ENCODE assay signal across 8 cellular contexts in genomic region chr4:107930821-107931774, GRCh38. TPM values are rescaled to one million over a fixed set of nuclear protein-coding genes. Genes with fewer than 3 reads are reported as not detected.
A peak's percentile ranks its signal among the peaks of the same experiment; 100 is the strongest.
DNase-seq lines count a peak whose midpoint lies in the region; ATAC-seq and TF ChIP-seq lines count a peak whose summit lies in the region.

CYP2U1 (plus strand) TSS chr4:107931549; CDS start chr4:107931644, 95 bp downstream.

- H2AK5ac ChIP-seq in mesendoderm (ENCODE audit: low read length) = no peak within 1 kb of the TSS

- H2BK120ac ChIP-seq in mesendoderm (ENCODE audit: low read depth, low read length) = no peak within 1 kb of the TSS

- DNase-seq in BJ (ENCODE audit: low read depth) (peak; percentile 16), NCI-H82 treated with DMSO at 0.1 percent for 48 hours (lab: John Stamatoyannopoulos, UW; ENCODE audit: unreplicated experiment) (peak; percentile 39), mesendoderm (peak; percentile 92)
- DNase-seq in activated CD8-positive, alpha-beta memory T cell treated with anti-CD3 and anti-CD28 coated beads for 24 hours = peak; percentile 89
- DNase-seq in effector CD8-positive, alpha-beta T cell (lab: John Stamatoyannopoulos, UW) = peak; percentile 76
- peak; percentile 75 for DNase-seq in stimulated activated CD8-positive, alpha-beta memory T cell treated with anti-CD3 and anti-CD28 coated beads, Interleukin-12 subunit alpha, Interleukin-12 subunit beta, amount 100 ng/mL, for 4 hours (ENCODE audit: low read depth)

- ATAC-seq in GM19043 (IDR thresholded peaks at IDR 0.05; ENCODE audit: low read depth, unreplicated experiment) (peak; percentile 93), HG03342 (IDR thresholded peaks at IDR 0.05; ENCODE audit: unreplicated experiment) (peak; percentile 95)

- 0 out of 2 replicates have a peak, but pooled peaks have one; percentile 2 for TF ChIP-seq CTCF in BJ (IDR thresholded peaks at IDR 0.05; ENCODE audit: insufficient read depth, low read depth, low read length)

- no peaks in the 10 kb centered on the region for H3K4me1 ChIP-seq in mesendoderm (ENCODE audit: control insufficient read depth, low read depth, low read length)

- H3K9ac ChIP-seq in mesendoderm (ENCODE audit: low read length) = peak within 1 kb of the TSS; percentile 69

- WGBS in mesendoderm (ENCODE audit: extremely low coverage, insufficient coverage, low lambda C conversion rate) = no CpG with 5 or more reads among the region's 78 CpGs

- no peak within 1 kb of the TSS for H4K5ac ChIP-seq in mesendoderm (ENCODE audit: low read length)

- H3K18ac ChIP-seq in mesendoderm (ENCODE audit: low read length) = no peak within 1 kb of the TSS

- H3K27me3 ChIP-seq in BJ (ENCODE audit: control insufficient read depth, insufficient read depth, low read length) (no peaks in the 10 kb centered on the region), mesendoderm (ENCODE audit: insufficient read depth, low read length, poor library complexity) (peaks cover 1% of the 10 kb centered on the region)

- H3K4me3 ChIP-seq in BJ (ENCODE audit: low read depth, low read length) = peak within 1 kb of the TSS; percentile 73
- peak within 1 kb of the TSS; percentile 29 for H3K4me3 ChIP-seq in mesendoderm (ENCODE audit: low read length)

- peak within 1 kb of the TSS; percentile 69 for H3K4me2 ChIP-seq in mesendoderm (ENCODE audit: low read length)

- POLR2A ChIA-PET in BJ (lab: Charles Lee) = interaction anchor here (0.6 kb wide), 1 partner anchor 50 kb away, joined by 3 read pairs; no protein-coding TSS in a partner anchor

- H3K56ac ChIP-seq in mesendoderm (ENCODE audit: low read length) = peak within 1 kb of the TSS; percentile 69

- no peak within 1 kb of the TSS for H2BK5ac ChIP-seq in mesendoderm (ENCODE audit: low read length)

- no peak within 1 kb of the TSS for H3K4ac ChIP-seq in mesendoderm (ENCODE audit: low read depth, low read length)

- CTCF ChIA-PET in BJ (lab: Yijun Ruan, JAX) = interaction anchor here (0.5 to 1.5 kb wide), 5 partner anchors 9 to 168 kb away, joined by 3 to 5 read pairs (median 3); no protein-coding TSS in a partner anchor

- H3K27ac ChIP-seq in mesendoderm (ENCODE audit: low read depth, low read length) = no peak within 1 kb of the TSS

- peak within 1 kb of the TSS; percentile 29 for H3K23ac ChIP-seq in mesendoderm (ENCODE audit: low read length)

- H3K79me2 ChIP-seq in mesendoderm (ENCODE audit: control insufficient read depth, insufficient read depth, low read length) = no peaks in the 10 kb centered on the region

- H3K36me3 ChIP-seq in BJ (ENCODE audit: control insufficient read depth, insufficient read depth, low read length) (no peaks in the 10 kb centered on the region), mesendoderm (ENCODE audit: control insufficient read depth, insufficient read depth, low read length) (no peaks in the 10 kb centered on the region)

- H2BK15ac ChIP-seq in mesendoderm (replicated peaks; ENCODE audit: low read depth) = no peak within 1 kb of the TSS

- no peak within 1 kb of the TSS for H4K8ac ChIP-seq in mesendoderm (ENCODE audit: low read depth, low read length)

- no peaks in the 10 kb centered on the region for H3K79me1 ChIP-seq in mesendoderm (ENCODE audit: low read length)

RNA-seq across cellular contexts. Expression of gene CYP2U1, which starts in this region (rescaled TPM):
- 7.6 and 12.8 TPM in 2 replicates for polyA plus RNA-seq in BJ (2011; rRNA removed)
- polyA minus RNA-seq in BJ (2011; rRNA and poly(A)+ RNA removed) = 7.5 TPM in 2 replicates
- polyA plus RNA-seq in mesendoderm (2013, experiment 1 of 2) = 1.4 TPM
- polyA plus RNA-seq in mesendoderm (2013, experiment 2 of 2) = 1.3 TPM

Comparison
In these comparisons a context has a peak if more than half of its experiments do, and no peak if none do; other contexts are left out.
1. DNase-seq: peak in every context shown above with its lines; median percentile 92 in mesendoderm; 89 in activated CD8-positive, alpha-beta memory T cell treated with anti-CD3 and anti-CD28 coated beads for 24 hours; 76 in effector CD8-positive, alpha-beta T cell; 75 in stimulated activated CD8-positive, alpha-beta memory T cell treated with anti-CD3 and anti-CD28 coated beads, Interleukin-12 subunit alpha, Interleukin-12 subunit beta, amount 100 ng/mL, for 4 hours; 39 in NCI-H82 treated with DMSO at 0.1 percent for 48 hours; 16 in BJ.